ENCODE assay signal across 19 cellular contexts in genomic region chr21:46256501-46256994, GRCh38.
"Had no signal": no experiment of that assay in that cellular context is flagged by ENCODE, and none has a peak within 500 bp of the region (broad histone marks: within the 10 kb centered on the region; RNA-seq: fewer than 3 reads in every experiment).

No MANE protein-coding gene starts in this region.

- H3K9me3 ChIP-seq: gastroesophageal sphincter, right lobe of liver, stomach, thoracic aorta had no signal

- ATAC-seq: activated CD8-positive, alpha-beta T cell treated with anti-CD3 and anti-CD28 coated beads, Interleukin-2, amount 10 ng/mL, durations not matched to agents 7 days and 5 days; activated T-helper 17 cell treated with anti-CD3 and anti-CD28 coated beads, Interleukin-2, amount 50 U/mL, for 72 hours; gastroesophageal sphincter; natural killer cell had no signal

- H3K27ac Mint-ChIP-seq: activated B cell treated with CpG ODN at 0.5 μM for 24 hours; activated CD4-positive, alpha-beta T cell treated with anti-CD3 and anti-CD28 coated beads, Interleukin-2, amount 10 ng/mL, durations not matched to agents 24 days and 14 days; activated CD8-positive, alpha-beta T cell treated with anti-CD3 and anti-CD28 coated beads, Interleukin-2, amount 10 ng/mL, durations not matched to agents 7 days and 5 days; activated T-helper 17 cell treated with anti-CD3 and anti-CD28 coated beads, Interleukin-2, amount 50 U/mL, for 72 hours; progenitor cell of endocrine pancreas had no signal

- H3K4me3 Mint-ChIP-seq: activated B cell treated with CpG ODN at 0.5 μM for 24 hours; activated CD4-positive, alpha-beta T cell treated with anti-CD3 and anti-CD28 coated beads, Interleukin-2, amount 10 ng/mL, durations not matched to agents 24 days and 14 days; activated CD8-positive, alpha-beta T cell treated with anti-CD3 and anti-CD28 coated beads, Interleukin-2, amount 10 ng/mL, durations not matched to agents 7 days and 5 days; activated T-helper 17 cell treated with anti-CD3 and anti-CD28 coated beads, Interleukin-2, amount 50 U/mL, for 72 hours; natural killer cell had no signal

- H3K79me2 ChIP-seq: hepatocyte had no signal

- H3K4me1 ChIP-seq: gastroesophageal sphincter, right lobe of liver had no signal

- FAIRE-seq: endometrium, keratinocyte had no signal

- H2AFZ ChIP-seq: hepatocyte had no signal

- H3K9me3 Mint-ChIP-seq: activated B cell treated with CpG ODN at 0.5 μM for 24 hours; activated CD4-positive, alpha-beta T cell treated with anti-CD3 and anti-CD28 coated beads, Interleukin-2, amount 10 ng/mL, durations not matched to agents 24 days and 14 days; activated T-helper 17 cell treated with anti-CD3 and anti-CD28 coated beads, Interleukin-2, amount 50 U/mL, for 72 hours; natural killer cell had no signal

- H3K4me3 ChIP-seq: dorsolateral prefrontal cortex, gastroesophageal sphincter, hepatocyte, right lobe of liver, smooth muscle cell, stomach, thoracic aorta had no signal

- H3K4me2 ChIP-seq: hepatocyte, smooth muscle cell had no signal

- H3K27me3 Mint-ChIP-seq: activated B cell treated with CpG ODN at 0.5 μM for 24 hours; activated CD4-positive, alpha-beta T cell treated with anti-CD3 and anti-CD28 coated beads, Interleukin-2, amount 10 ng/mL, durations not matched to agents 24 days and 14 days; activated T-helper 17 cell treated with anti-CD3 and anti-CD28 coated beads, Interleukin-2, amount 50 U/mL, for 72 hours; progenitor cell of endocrine pancreas had no signal

- H3K27ac ChIP-seq: dorsolateral prefrontal cortex, gastroesophageal sphincter, hepatocyte, right lobe of liver, stomach, thoracic aorta had no signal

- DNase-seq: activated B cell treated with CpG ODN at 0.5 μM for 24 hours; activated CD4-positive, alpha-beta T cell treated with anti-CD3 and anti-CD28 coated beads, Interleukin-2, amount 10 ng/mL, durations not matched to agents 24 days and 14 days; activated CD8-positive, alpha-beta T cell treated with anti-CD3 and anti-CD28 coated beads, Interleukin-2, amount 10 ng/mL, durations not matched to agents 7 days and 5 days; activated naive CD4-positive, alpha-beta T cell treated with anti-CD3 and anti-CD28 coated beads, Interleukin-2, amount 50 U/mL, for 16 hours; dorsolateral prefrontal cortex; mesenchymal stem cell; natural killer cell; occipital lobe; right lobe of liver; stomach; T-helper 2 cell had no signal

- H3K27me3 ChIP-seq: dorsolateral prefrontal cortex, gastroesophageal sphincter, hepatocyte, right lobe of liver, stomach had no signal
